ENCODE assay signal across 1 cellular context in genomic region chr7:149879801-149880738, GRCh38.
TF ChIP-seq lines count a peak whose summit lies in the region.

No MANE protein-coding gene starts in this region.

TF ChIP-seq in endothelial cell of umbilical vein, 7 proteins besides CTCF, POLR2A, EP300 and RAD21 (continued from another document):
- TF ChIP-seq POLR2AphosphoS5 (IDR thresholded peaks at IDR 0.05; ENCODE audit: insufficient read depth, low read depth, low read length) (no peak), FOS (IDR thresholded peaks at IDR 0.05; ENCODE audit: borderline replicate concordance, insufficient read depth, low read length) (no peak), GATA2 (IDR thresholded peaks at IDR 0.05; ENCODE audit: insufficient read depth, insufficient read length, low read depth, low read length) (no peak), EZH2 (IDR thresholded peaks at IDR 0.05; ENCODE audit: borderline replicate concordance, low read depth, low read length, severe bottlenecking) (no peak)
